Comparison of ENCODE assay signal across 8 cellular contexts in genomic region chr6:125597411-125598253, GRCh38.
DNase-seq lines count a peak whose midpoint lies in the region; ATAC-seq and TF ChIP-seq lines count a peak whose summit lies in the region.

No MANE protein-coding gene starts in this region.

- peak; percentile 79 for ATAC-seq in GM19452 (IDR thresholded peaks at IDR 0.05; ENCODE audit: unreplicated experiment)
- ATAC-seq in sciatic nerve = peak; percentile 39
- no peak for ATAC-seq in activated CD8-positive, alpha-beta T cell treated with anti-CD3 and anti-CD28 coated beads, Interleukin-2, amount 10 ng/mL, durations not matched to agents 7 days and 5 days

- no peak overlapping the region for H3K4me3 Mint-ChIP-seq in brain
- no peak overlapping the region for H3K4me3 Mint-ChIP-seq in activated CD8-positive, alpha-beta T cell treated with anti-CD3 and anti-CD28 coated beads, Interleukin-2, amount 10 ng/mL, durations not matched to agents 7 days and 5 days

- H3K9me3 Mint-ChIP-seq in brain = peaks cover 0 to 9% (median 0%) of the 10 kb centered on the region in 5 experiments
- no peaks in the 10 kb centered on the region for H3K9me3 Mint-ChIP-seq in activated CD8-positive, alpha-beta T cell treated with anti-CD3 and anti-CD28 coated beads, Interleukin-2, amount 10 ng/mL, durations not matched to agents 7 days and 5 days (ENCODE audit: insufficient read depth)

- POLR2A ChIA-PET in activated CD8-positive, alpha-beta T cell treated with anti-CD3 and anti-CD28 coated beads, Interleukin-2, amount 10 ng/mL, durations not matched to agents 7 days and 5 days (lab: Charles Lee) = no interaction called here

- peak overlapping the region in 4 of 5 experiments; percentile 37 to 85 (median 68) for H3K27ac Mint-ChIP-seq in brain
- no peak overlapping the region for H3K27ac Mint-ChIP-seq in activated CD8-positive, alpha-beta T cell treated with anti-CD3 and anti-CD28 coated beads, Interleukin-2, amount 10 ng/mL, durations not matched to agents 7 days and 5 days

- no peaks in the 10 kb centered on the region for H3K27me3 Mint-ChIP-seq in brain
- H3K27me3 Mint-ChIP-seq in activated CD8-positive, alpha-beta T cell treated with anti-CD3 and anti-CD28 coated beads, Interleukin-2, amount 10 ng/mL, durations not matched to agents 7 days and 5 days (ENCODE audit: low read depth) = no peaks in the 10 kb centered on the region

- CTCF ChIA-PET in activated CD8-positive, alpha-beta T cell treated with anti-CD3 and anti-CD28 coated beads, Interleukin-2, amount 10 ng/mL, durations not matched to agents 7 days and 5 days (lab: Charles Lee) = no interaction called here

- no peak for TF ChIP-seq CTCF in brain (conservative IDR thresholded peaks at IDR 0.05)

- DNase-seq in M059J (ENCODE audit: low read depth) (peak; percentile 86), sciatic nerve (ENCODE audit: low spot score) (no peak), DMS114 treated with DMSO at 0.1 percent for 48 hours (lab: John Stamatoyannopoulos, UW; ENCODE audit: unreplicated experiment) (no peak), NCI-H446 treated with DMSO at 0.1 percent for 48 hours (lab: John Stamatoyannopoulos, UW) (no peak)
- no peak for DNase-seq in activated CD8-positive, alpha-beta T cell treated with anti-CD3 and anti-CD28 coated beads, Interleukin-2, amount 10 ng/mL, durations not matched to agents 7 days and 5 days
- DNase-seq in stimulated activated CD4-positive, alpha-beta T cell treated with anti-CD3 and anti-CD28 coated beads, Interleukin-1b, Interleukin-23, amount 100 ng/mL, for 48 hours = no peak

- no peaks in the 10 kb centered on the region for H3K36me3 Mint-ChIP-seq in brain
- H3K36me3 Mint-ChIP-seq in activated CD8-positive, alpha-beta T cell treated with anti-CD3 and anti-CD28 coated beads, Interleukin-2, amount 10 ng/mL, durations not matched to agents 7 days and 5 days (ENCODE audit: low read depth) = no peaks in the 10 kb centered on the region

- intact Hi-C loops in sciatic nerve (cut with DNase I) = no loop called here

- peaks cover 23% of the 10 kb centered on the region for H3K4me1 Mint-ChIP-seq in brain
- H3K4me1 Mint-ChIP-seq in activated CD8-positive, alpha-beta T cell treated with anti-CD3 and anti-CD28 coated beads, Interleukin-2, amount 10 ng/mL, durations not matched to agents 7 days and 5 days (ENCODE audit: low read depth) = no peaks in the 10 kb centered on the region
